Comparison of ENCODE assay signal across 8 cellular contexts in genomic region chr10:42783181-42783549, GRCh38. TPM values are rescaled to one million over a fixed set of nuclear protein-coding genes. Genes with fewer than 3 reads are reported as not detected.
DNase-seq lines count a peak whose midpoint lies in the region; ATAC-seq and TF ChIP-seq lines count a peak whose summit lies in the region.

No MANE protein-coding gene starts in this region.

- CTCF ChIA-PET in A673 (lab: Charles Lee), result no interaction called here

- no peaks in the 10 kb centered on the region for H3K9me3 Mint-ChIP-seq in activated T-cell treated with anti-CD3 and anti-CD28 coated beads, Interleukin-2, amount 50 U/mL, for 24 hours

- H3K4me1 ChIP-seq in A673 (ENCODE audit: insufficient read depth, low read length, poor library complexity, severe bottlenecking) (peaks cover 7% of the 10 kb centered on the region), prostate gland (replicated peaks) (no peaks in the 10 kb centered on the region)

- TF ChIP-seq POLR2A in prostate gland (IDR thresholded peaks at IDR 0.05), result no peak

- H3K36me3 Mint-ChIP-seq in activated T-cell treated with anti-CD3 and anti-CD28 coated beads, Interleukin-2, amount 50 U/mL, for 24 hours (ENCODE audit: low read depth), result peaks cover 52% of the 10 kb centered on the region

- intact Hi-C loops in A673 (cut with micrococcal nuclease; ENCODE audit: unreplicated experiment) (no loop called here), prostate gland (cut with DNase I) (loop anchor here (5.0 to 10.0 kb wide), 2 partner anchors 146 to 228 kb away; partner anchors contain the start of gene ZNF33B)

- H3K27ac ChIP-seq in A673 (ENCODE audit: low read depth, low read length, poor library complexity, severe bottlenecking) (peak overlapping the region; percentile 91), prostate gland (peak overlapping the region; percentile 91 to 93)

- DNase-seq in A673 (ENCODE audit: low spot score) (peak; percentile 73), NCI-H1417 treated with DMSO at 0.1 percent for 48 hours (lab: John Stamatoyannopoulos, UW) (peak; percentile 20), foreskin melanocyte (peak; percentile 34), prostate gland (ENCODE audit: low spot score) (peak; percentile 22)
- DNase-seq in activated T-cell treated with anti-CD3 and anti-CD28 coated beads, Interleukin-2, amount 50 U/mL, for 24 hours, result no peak
- no peak for DNase-seq in stimulated activated naive CD4-positive, alpha-beta T cell treated with Interleukin-2 at 50 U/mL for 16 hours (lab: John Stamatoyannopoulos, UW)

- no peak for TF ChIP-seq CTCF in A673 (conservative IDR thresholded peaks at IDR 0.05; ENCODE audit: low read depth, low read length)
- TF ChIP-seq CTCF in prostate gland (IDR thresholded peaks at IDR 0.05), result no peak

- H3K27me3 Mint-ChIP-seq in activated T-cell treated with anti-CD3 and anti-CD28 coated beads, Interleukin-2, amount 50 U/mL, for 24 hours, result no peaks in the 10 kb centered on the region

- peak overlapping the region; percentile 90 for H3K4me3 Mint-ChIP-seq in activated T-cell treated with anti-CD3 and anti-CD28 coated beads, Interleukin-2, amount 50 U/mL, for 24 hours

- peaks cover 37% of the 10 kb centered on the region for H3K36me3 ChIP-seq in A673 (ENCODE audit: insufficient read depth, low read length, poor library complexity, severe bottlenecking)
- no peaks in the 10 kb centered on the region for H3K36me3 ChIP-seq in prostate gland

- H3K27me3 ChIP-seq in A673 (replicated peaks; ENCODE audit: insufficient read depth, low read depth, low read length, poor library complexity) (no peaks in the 10 kb centered on the region), prostate gland (replicated peaks; ENCODE audit: insufficient read depth) (no peaks in the 10 kb centered on the region)

- H3K4me3 ChIP-seq in A673 (ENCODE audit: low read depth, low read length, poor library complexity, severe bottlenecking) (peak overlapping the region; percentile 73), prostate gland (peak overlapping the region; percentile 57 to 61)

- 2% methylated on average over 11 of the region's 11 CpGs for WGBS in prostate gland

- ATAC-seq in GM18861 (IDR thresholded peaks at IDR 0.05; ENCODE audit: unreplicated experiment), result peak; percentile 5
- ATAC-seq in GM21381 (IDR thresholded peaks at IDR 0.05; ENCODE audit: unreplicated experiment), result no peak

- H3K9me3 ChIP-seq in A673 (ENCODE audit: low read depth, low read length, poor library complexity, severe bottlenecking), result no peaks in the 10 kb centered on the region
- no peaks in the 10 kb centered on the region for H3K9me3 ChIP-seq in prostate gland

- BruUV-seq in A673 (replicated peaks; lab: Mats Ljungman, UMichigan), result TSS peak; percentile 67

- peaks cover 37% of the 10 kb centered on the region for H3K4me1 Mint-ChIP-seq in activated T-cell treated with anti-CD3 and anti-CD28 coated beads, Interleukin-2, amount 50 U/mL, for 24 hours (ENCODE audit: low read depth)

- peak overlapping the region; percentile 97 for H3K27ac Mint-ChIP-seq in activated T-cell treated with anti-CD3 and anti-CD28 coated beads, Interleukin-2, amount 50 U/mL, for 24 hours

- POLR2A ChIA-PET in A673 (lab: Charles Lee; ENCODE audit: low non-redundant PET), result no interaction called here

RNA-seq across cellular contexts. Expression of gene BMS1, which starts 0.6 kb away (rescaled TPM):
- 33.7 and 35.9 TPM in 2 replicates for total RNA-seq in A673 (2021)
- 10 to 100 TPM; 10.2 to 18.2 TPM for total RNA-seq in prostate gland

Comparison
In these comparisons a context has a peak if more than half of its experiments do, and no peak if none do; other contexts are left out.
1. DNase-seq: peak in A673 (single experiment), NCI-H1417 treated with DMSO at 0.1 percent for 48 hours (single experiment), foreskin melanocyte (single experiment) and prostate gland (single experiment); none in activated T-cell treated with anti-CD3 and anti-CD28 coated beads, Interleukin-2, amount 50 U/mL, for 24 hours (single experiment) and stimulated activated naive CD4-positive, alpha-beta T cell treated with Interleukin-2 at 50 U/mL for 16 hours (single experiment).